ENCODE assay signal across 23 cellular contexts in the genomic region with DNA sequence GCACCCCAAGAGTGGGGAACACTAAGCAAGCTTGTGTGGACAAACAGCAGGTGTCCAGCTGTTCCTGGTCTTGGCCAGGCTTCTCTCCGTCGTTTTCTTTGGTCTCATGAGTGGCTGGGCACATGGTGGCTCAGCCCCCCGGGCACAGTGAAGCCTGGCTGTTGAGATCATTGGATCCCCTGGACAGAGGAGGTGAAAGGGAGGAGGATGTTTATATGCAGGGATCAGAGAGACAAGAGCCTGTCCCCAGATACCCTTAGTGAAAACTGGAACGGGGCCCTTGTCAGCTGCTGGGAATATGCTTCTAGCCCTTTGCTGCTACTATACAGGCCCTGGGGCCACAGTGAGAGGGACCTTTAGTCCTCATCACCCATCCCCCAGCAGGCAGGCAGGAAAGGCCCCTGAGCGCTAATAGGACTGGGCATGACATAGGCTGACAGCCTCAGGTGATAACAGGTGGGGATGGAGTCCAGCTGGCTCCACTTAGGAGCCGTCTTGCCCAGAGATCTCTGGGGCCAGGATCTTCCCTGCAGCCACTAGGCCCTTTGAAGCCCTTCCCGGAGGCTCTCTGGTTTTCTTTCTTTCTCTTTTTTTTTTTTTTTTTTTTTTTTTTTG. TPM values are rescaled to one million over a fixed set of nuclear protein-coding genes. Genes with fewer than 3 reads are reported as not detected.
DNase-seq lines count a peak whose midpoint lies in the region; ATAC-seq and TF ChIP-seq lines count a peak whose summit lies in the region.
"Had no signal": no experiment of that assay in that cellular context is flagged by ENCODE, and none has a peak within 500 bp of the region (broad histone marks: within the 10 kb centered on the region; RNA-seq: fewer than 3 reads in every experiment).

No MANE protein-coding gene starts in this region.

- no peak for TF ChIP-seq CTCF in heart left ventricle (IDR thresholded peaks at IDR 0.05)

- H3K4me1 ChIP-seq in heart left ventricle (peaks cover 0 to 15% (median 6%) of the 10 kb centered on the region in 12 donors), trophoblast cell (ENCODE audit: control insufficient read depth in 1 of 2, insufficient read depth in 2 of 2, low read length in 2 of 2) (no peaks in the 10 kb centered on the region)
- H3K4me1 ChIP-seq: HAP-1 had no signal

- H3K79me1 ChIP-seq in trophoblast cell (ENCODE audit: low read length), result no peaks in the 10 kb centered on the region

- H3K23ac ChIP-seq in trophoblast cell (ENCODE audit: low read length), result no peak overlapping the region

- H2AFZ ChIP-seq in trophoblast cell (ENCODE audit: insufficient read depth, low read length, poor library complexity), result no peak overlapping the region
- H2AFZ ChIP-seq: GM23338 had no signal

- no peak for TF ChIP-seq POLR2A in heart left ventricle (IDR thresholded peaks at IDR 0.05)

- H3K14ac ChIP-seq in trophoblast cell (ENCODE audit: low read length), result no peak overlapping the region

- H3K4me2 ChIP-seq in trophoblast cell (ENCODE audit: low read length), result no peak overlapping the region
- H3K4me2 ChIP-seq: GM23338 had no signal

- peak in 2 of 3 experiments; percentile 22 to 56 for DNase-seq in NCI-H1417 (lab: John Stamatoyannopoulos, UW)
- no peak for DNase-seq in NCI-H1417 treated with DMSO at 0.1 percent for 48 hours (lab: John Stamatoyannopoulos, UW)
- peak; percentile 63 for DNase-seq in NCI-H69 (lab: John Stamatoyannopoulos, UW)
- DNase-seq in heart left ventricle, result peak in 2 of 5 donors; percentile 35 to 63
- DNase-seq in trophoblast cell, result no peak
- DNase-seq in sciatic nerve (ENCODE audit: low spot score), result no peak
- DNase-seq in SIG-M5 (lab: John Stamatoyannopoulos, UW), result no peak
- DNase-seq: 8988T; C1 segment of cervical spinal cord; Calu3; CD8-positive, alpha-beta T cell; DMS53; GF-D8; KG1; NCI-H1105 treated with DMSO at 0.1 percent for 48 hours; NCI-H1930; NCI-H226; NCI-H82; SHP77; T-cell had no signal

- ATAC-seq in heart left ventricle (peak; percentile 52 to 68 (median 58)), sciatic nerve (no peak)
- ATAC-seq: CD8-positive, alpha-beta T cell; GM23338; T-cell had no signal

- H2BK12ac ChIP-seq in trophoblast cell (ENCODE audit: low read length), result no peak overlapping the region

- H3K9me3 ChIP-seq in heart left ventricle, result no peaks in the 10 kb centered on the region
- peaks cover 20% of the 10 kb centered on the region for H3K9me3 ChIP-seq in trophoblast cell (ENCODE audit: insufficient read depth, low read depth, low read length)

- 17 to 32% (median 21%) methylated on average over 7 of the region's 7 CpGs for WGBS in heart left ventricle, 4 donors
- no CpG with 5 or more reads among the region's 7 CpGs for WGBS in trophoblast cell (ENCODE audit: extremely low coverage, insufficient coverage, insufficient read length)

- H3K27me3 ChIP-seq in heart left ventricle, result no peaks in the 10 kb centered on the region
- no peaks in the 10 kb centered on the region for H3K27me3 ChIP-seq in trophoblast cell (ENCODE audit: insufficient read depth, low read length)

- peak overlapping the region in 1 of 12 donors; percentile 15 for H3K27ac ChIP-seq in heart left ventricle
- no peak overlapping the region for H3K27ac ChIP-seq in trophoblast cell (ENCODE audit: low read depth, low read length)

- no peak overlapping the region for H4K12ac ChIP-seq in trophoblast cell (ENCODE audit: low read depth, low read length)

- no peak overlapping the region for H2AK5ac ChIP-seq in trophoblast cell (ENCODE audit: low read length)

- H3K9ac ChIP-seq in trophoblast cell (ENCODE audit: low read length), result no peak overlapping the region

- no peak overlapping the region for H2BK5ac ChIP-seq in trophoblast cell (ENCODE audit: low read depth, low read length, poor library complexity)

- H4K8ac ChIP-seq in trophoblast cell (ENCODE audit: low read depth, low read length), result no peak overlapping the region

- H2BK120ac ChIP-seq in trophoblast cell (ENCODE audit: insufficient read depth, low read length, poor library complexity), result no peak overlapping the region

- H3K79me2 ChIP-seq in trophoblast cell (ENCODE audit: control insufficient read depth, insufficient read depth, low read length, poor library complexity), result no peaks in the 10 kb centered on the region

- H3K4ac ChIP-seq in trophoblast cell (ENCODE audit: low read depth, low read length), result no peak overlapping the region

- H3K36me3 ChIP-seq in heart left ventricle (no peaks in the 10 kb centered on the region), trophoblast cell (ENCODE audit: control insufficient read depth in 1 of 2, insufficient read depth in 2 of 2, low read length in 2 of 2) (no peaks in the 10 kb centered on the region)
- H3K36me3 ChIP-seq: HAP-1 had no signal

- no peak overlapping the region for H3K4me3 ChIP-seq in heart left ventricle
- H3K4me3 ChIP-seq in trophoblast cell (ENCODE audit: low read depth, low read length), result peak overlapping the region; percentile 26
- H3K4me3 ChIP-seq: GM23338, HAP-1 had no signal

- intact Hi-C loops in heart left ventricle (cut with DNase I), result no loop called here
- intact Hi-C loops in sciatic nerve (cut with DNase I), result no loop called here

- no peak overlapping the region for H3K18ac ChIP-seq in trophoblast cell (ENCODE audit: low read length)

- H4K91ac ChIP-seq in trophoblast cell (ENCODE audit: low read depth, low read length), result no peak overlapping the region

RNA-seq across cellular contexts. Expression of a gene that starts 16.4 kb away (rescaled TPM):
- under 1 TPM in 2 of 9 donors, not detected in 7; 0.08 to 0.12 TPM for total RNA-seq in heart left ventricle
- not detected for polyA plus RNA-seq in heart left ventricle
- polyA plus RNA-seq in trophoblast cell (2013), result 0.31 and 0.33 TPM in 2 replicates
- total RNA-seq in sciatic nerve, result not detected
- total RNA-seq: Calu3; CD8-positive, alpha-beta T cell; HT1080 had no signal

RNA-seq across cellular contexts. Expression of a gene that starts 56.8 kb away (rescaled TPM):
- total RNA-seq in heart left ventricle (100 to 1,000 TPM in 2 of 9 donors, 10 to 100 TPM in 7; 24.8 to 675 (median 57.0) TPM), sciatic nerve (109 TPM)
- 10 to 100 TPM; 26.4 to 46.6 TPM for polyA plus RNA-seq in heart left ventricle
- 0.44 and 0.57 TPM in 2 replicates for polyA plus RNA-seq in trophoblast cell (2013)
- total RNA-seq: Calu3; CD8-positive, alpha-beta T cell; GM23338; HT1080 had no signal
- polyA plus RNA-seq: GM23338 had no signal

Comparison
In these comparisons a context has a peak if more than half of its experiments do, and no peak if none do; other contexts are left out.
1. DNase-seq: peak in NCI-H1417 (2 of 3) and NCI-H69 (single experiment); none in NCI-H1417 treated with DMSO at 0.1 percent for 48 hours (single experiment), trophoblast cell (0 of 2), sciatic nerve (single experiment) and SIG-M5 (single experiment).